1 cellular context compared by ENCODE assay signal in the genomic region with DNA sequence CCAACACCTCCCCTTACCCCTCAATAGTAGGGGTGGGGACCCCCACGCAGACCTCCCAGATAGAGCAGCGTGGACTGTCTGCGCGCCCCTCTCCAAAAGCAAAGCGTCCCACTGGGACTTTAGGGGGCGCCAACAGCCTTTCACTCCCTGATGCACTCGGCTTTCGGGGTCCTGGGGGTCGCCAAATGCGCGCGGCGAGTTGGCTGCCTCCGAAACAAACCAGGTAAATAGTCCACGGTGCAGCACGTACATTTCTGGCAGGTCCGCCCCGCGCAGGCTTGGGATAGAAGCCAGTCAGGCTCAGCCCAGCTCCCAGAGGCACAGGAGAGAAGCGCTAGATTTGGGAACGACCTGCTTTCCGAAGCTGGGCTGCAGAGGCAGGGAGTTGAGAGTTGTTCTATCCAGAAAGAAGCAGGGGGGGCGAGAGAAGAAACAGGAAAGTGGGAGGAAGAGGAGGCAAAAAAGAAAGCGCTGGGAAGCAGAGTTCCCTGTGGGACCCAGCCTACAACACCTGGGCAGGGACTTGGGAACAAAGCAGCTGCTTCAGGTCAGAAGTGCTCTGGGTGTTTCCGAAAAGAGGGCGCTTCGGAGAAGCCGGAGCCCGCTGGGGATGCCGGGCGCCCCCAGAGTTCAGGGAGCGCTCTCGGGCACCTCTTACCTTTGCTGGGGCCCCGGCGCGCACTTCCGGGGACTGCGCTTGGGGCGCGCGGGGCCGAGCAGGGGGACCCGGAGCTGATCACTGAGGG.
TF ChIP-seq lines count a peak whose summit lies in the region.

No MANE protein-coding gene starts in this region.

TF ChIP-seq in HepG2, 621 proteins besides CTCF, POLR2A, EP300 and RAD21 (continued from another document and continues in another):
- TF ChIP-seq, protein P1, sequence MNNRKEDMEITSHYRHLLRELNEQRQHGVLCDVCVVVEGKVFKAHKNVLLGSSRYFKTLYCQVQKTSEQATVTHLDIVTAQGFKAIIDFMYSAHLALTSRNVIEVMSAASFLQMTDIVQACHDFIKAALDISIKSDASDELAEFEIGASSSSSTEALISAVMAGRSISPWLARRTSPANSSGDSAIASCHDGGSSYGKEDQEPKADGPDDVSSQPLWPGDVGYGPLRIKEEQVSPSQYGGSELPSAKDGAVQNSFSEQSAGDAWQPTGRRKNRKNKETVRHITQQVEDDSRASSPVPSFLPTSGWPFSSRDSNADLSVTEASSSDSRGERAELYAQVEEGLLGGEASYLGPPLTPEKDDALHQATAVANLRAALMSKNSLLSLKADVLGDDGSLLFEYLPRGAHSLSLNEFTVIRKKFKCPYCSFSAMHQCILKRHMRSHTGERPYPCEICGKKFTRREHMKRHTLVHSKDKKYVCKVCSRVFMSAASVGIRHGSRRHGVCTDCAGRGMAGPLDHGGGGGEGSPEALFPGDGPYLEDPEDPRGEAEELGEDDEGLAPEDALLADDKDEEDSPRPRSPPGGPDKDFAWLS (CRISPR knock-in tag; IDR thresholded peaks at IDR 0.05; ENCODE audit: borderline replicate concordance): 0 out of 2 replicates have a peak, but pooled peaks have one; percentile 10
- TF ChIP-seq ZNF784 (CRISPR knock-in tag; IDR thresholded peaks at IDR 0.05; ENCODE audit: borderline replicate concordance) (no peak), ZBTB4 (CRISPR knock-in tag; IDR thresholded peaks at IDR 0.05; ENCODE audit: borderline replicate concordance) (0 out of 2 replicates have a peak, but pooled peaks have one; percentile 17), ZNF18 (CRISPR knock-in tag; IDR thresholded peaks at IDR 0.05; ENCODE audit: insufficient replicate concordance) (peak; percentile 53), MEF2D (CRISPR knock-in tag; IDR thresholded peaks at IDR 0.05) (peak; percentile 49; the same call in 1 of the 2 replicates), ZNF839 (CRISPR knock-in tag; IDR thresholded peaks at IDR 0.05; ENCODE audit: borderline replicate concordance) (peak; percentile 94; the same call in 1 of the 2 replicates), PHF20 (CRISPR knock-in tag; IDR thresholded peaks at IDR 0.05) (no peak), ZNF737 (CRISPR knock-in tag; IDR thresholded peaks at IDR 0.05; ENCODE audit: borderline replicate concordance) (no peak), ZMYM4 (CRISPR knock-in tag; IDR thresholded peaks at IDR 0.05) (peak; percentile 35; the same call in 1 of the 2 replicates), ISL2 (CRISPR knock-in tag; IDR thresholded peaks at IDR 0.05) (peak; percentile 25; the same call in 1 of the 2 replicates), CCDC6 (CRISPR knock-in tag; IDR thresholded peaks at IDR 0.05) (peak; percentile 49), ZSCAN20 (CRISPR knock-in tag; IDR thresholded peaks at IDR 0.05; ENCODE audit: borderline replicate concordance) (no peak), MEIS1 (CRISPR knock-in tag; IDR thresholded peaks at IDR 0.05; ENCODE audit: borderline replicate concordance) (peak; percentile 12; the same call in 1 of the 2 replicates), ZNF616 (CRISPR knock-in tag; IDR thresholded peaks at IDR 0.05; ENCODE audit: low read depth) (no peak), NBN (conservative IDR thresholded peaks at IDR 0.05) (no peak), ZMYM3 (CRISPR knock-in tag; IDR thresholded peaks at IDR 0.05) (no peak), ZNF17 (CRISPR knock-in tag; IDR thresholded peaks at IDR 0.05) (no peak), ZKSCAN5 (CRISPR knock-in tag; IDR thresholded peaks at IDR 0.05) (0 out of 2 replicates have a peak, but pooled peaks have one; percentile 27), TFAP4 (IDR thresholded peaks at IDR 0.05; ENCODE audit: borderline replicate concordance, low read depth) (no peak), ZNF564 (CRISPR knock-in tag; IDR thresholded peaks at IDR 0.05) (no peak; the same call in 1 of the 2 replicates), ZBTB21 (CRISPR knock-in tag; IDR thresholded peaks at IDR 0.05) (no peak), ZNF12 (CRISPR knock-in tag; IDR thresholded peaks at IDR 0.05) (no peak), GABPB1 (CRISPR knock-in tag; IDR thresholded peaks at IDR 0.05) (peak; percentile 90), ZC3H13 (CRISPR knock-in tag; IDR thresholded peaks at IDR 0.05) (peak; percentile 70; the same call in 1 of the 2 replicates), TFDP2 (CRISPR knock-in tag; IDR thresholded peaks at IDR 0.05) (no peak), RBAK (CRISPR knock-in tag; IDR thresholded peaks at IDR 0.05) (no peak), RFX3 (CRISPR knock-in tag; IDR thresholded peaks at IDR 0.05) (no peak), TEF (CRISPR knock-in tag; IDR thresholded peaks at IDR 0.05) (no peak), RBM22 (optimal IDR thresholded peaks at IDR 0.05; ENCODE audit: low read length) (peak; percentile 41), SRY (CRISPR knock-in tag; IDR thresholded peaks at IDR 0.05) (0 out of 2 replicates have a peak, but pooled peaks have one; percentile 23), SP4 (CRISPR knock-in tag; IDR thresholded peaks at IDR 0.05) (no peak), ZSCAN31 (CRISPR knock-in tag; IDR thresholded peaks at IDR 0.05; ENCODE audit: low read depth) (no peak; the same call in none of the 2 replicates), SALL2 (CRISPR knock-in tag; IDR thresholded peaks at IDR 0.05) (no peak), NR2F1 (CRISPR knock-in tag; IDR thresholded peaks at IDR 0.05) (no peak), ZNF713 (CRISPR knock-in tag; IDR thresholded peaks at IDR 0.05) (peak; percentile 56; the same call in 1 of the 2 replicates), GLI4 (CRISPR knock-in tag; IDR thresholded peaks at IDR 0.05; ENCODE audit: borderline replicate concordance) (peak; percentile 56), GLMP (CRISPR knock-in tag; IDR thresholded peaks at IDR 0.05; ENCODE audit: borderline replicate concordance) (0 out of 2 replicates have a peak, but pooled peaks have one; percentile 50), ZFP37 (CRISPR knock-in tag; IDR thresholded peaks at IDR 0.05; ENCODE audit: borderline replicate concordance) (no peak), ZNF414 (CRISPR knock-in tag; IDR thresholded peaks at IDR 0.05) (peak; percentile 17; the same call in 1 of the 2 replicates)
- TF ChIP-seq, protein P2, sequence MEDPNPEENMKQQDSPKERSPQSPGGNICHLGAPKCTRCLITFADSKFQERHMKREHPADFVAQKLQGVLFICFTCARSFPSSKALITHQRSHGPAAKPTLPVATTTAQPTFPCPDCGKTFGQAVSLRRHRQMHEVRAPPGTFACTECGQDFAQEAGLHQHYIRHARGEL (CRISPR knock-in tag; IDR thresholded peaks at IDR 0.05): peak; percentile 46; the same call in 1 of the 2 replicates
- TF ChIP-seq, protein P3, sequence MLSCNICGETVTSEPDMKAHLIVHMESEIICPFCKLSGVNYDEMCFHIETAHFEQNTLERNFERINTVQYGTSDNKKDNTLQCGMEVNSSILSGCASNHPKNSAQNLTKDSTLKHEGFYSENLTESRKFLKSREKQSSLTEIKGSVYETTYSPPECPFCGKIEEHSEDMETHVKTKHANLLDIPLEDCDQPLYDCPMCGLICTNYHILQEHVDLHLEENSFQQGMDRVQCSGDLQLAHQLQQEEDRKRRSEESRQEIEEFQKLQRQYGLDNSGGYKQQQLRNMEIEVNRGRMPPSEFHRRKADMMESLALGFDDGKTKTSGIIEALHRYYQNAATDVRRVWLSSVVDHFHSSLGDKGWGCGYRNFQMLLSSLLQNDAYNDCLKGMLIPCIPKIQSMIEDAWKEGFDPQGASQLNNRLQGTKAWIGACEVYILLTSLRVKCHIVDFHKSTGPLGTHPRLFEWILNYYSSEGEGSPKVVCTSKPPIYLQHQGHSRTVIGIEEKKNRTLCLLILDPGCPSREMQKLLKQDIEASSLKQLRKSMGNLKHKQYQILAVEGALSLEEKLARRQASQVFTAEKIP (CRISPR knock-in tag; IDR thresholded peaks at IDR 0.05; ENCODE audit: borderline replicate concordance): no peak
- TF ChIP-seq, protein P4, sequence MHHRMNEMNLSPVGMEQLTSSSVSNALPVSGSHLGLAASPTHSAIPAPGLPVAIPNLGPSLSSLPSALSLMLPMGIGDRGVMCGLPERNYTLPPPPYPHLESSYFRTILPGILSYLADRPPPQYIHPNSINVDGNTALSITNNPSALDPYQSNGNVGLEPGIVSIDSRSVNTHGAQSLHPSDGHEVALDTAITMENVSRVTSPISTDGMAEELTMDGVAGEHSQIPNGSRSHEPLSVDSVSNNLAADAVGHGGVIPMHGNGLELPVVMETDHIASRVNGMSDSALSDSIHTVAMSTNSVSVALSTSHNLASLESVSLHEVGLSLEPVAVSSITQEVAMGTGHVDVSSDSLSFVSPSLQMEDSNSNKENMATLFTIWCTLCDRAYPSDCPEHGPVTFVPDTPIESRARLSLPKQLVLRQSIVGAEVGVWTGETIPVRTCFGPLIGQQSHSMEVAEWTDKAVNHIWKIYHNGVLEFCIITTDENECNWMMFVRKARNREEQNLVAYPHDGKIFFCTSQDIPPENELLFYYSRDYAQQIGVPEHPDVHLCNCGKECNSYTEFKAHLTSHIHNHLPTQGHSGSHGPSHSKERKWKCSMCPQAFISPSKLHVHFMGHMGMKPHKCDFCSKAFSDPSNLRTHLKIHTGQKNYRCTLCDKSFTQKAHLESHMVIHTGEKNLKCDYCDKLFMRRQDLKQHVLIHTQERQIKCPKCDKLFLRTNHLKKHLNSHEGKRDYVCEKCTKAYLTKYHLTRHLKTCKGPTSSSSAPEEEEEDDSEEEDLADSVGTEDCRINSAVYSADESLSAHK (CRISPR knock-in tag; IDR thresholded peaks at IDR 0.05; ENCODE audit: borderline replicate concordance): no peak; the same call in 1 of the 2 replicates
